ENCODE assay signal across 1 cellular context in genomic region chr1:224430511-224431113, GRCh38.
A peak's percentile ranks its signal among the peaks of the same experiment; 100 is the strongest.
TF ChIP-seq lines count a peak whose summit lies in the region.

No MANE protein-coding gene starts in this region.

TF ChIP-seq in K562, 482 proteins besides CTCF, POLR2A, EP300 and RAD21 (continued from another document and continues in another):
- TF ChIP-seq CREB3L1 (IDR thresholded peaks at IDR 0.05; ENCODE audit: borderline replicate concordance, low read depth) (no peak), ZNF217 (CRISPR knock-in tag; IDR thresholded peaks at IDR 0.05) (no peak), ZNF764 (CRISPR knock-in tag; IDR thresholded peaks at IDR 0.05; ENCODE audit: low read depth) (no peak), FOXO4 (CRISPR knock-in tag; IDR thresholded peaks at IDR 0.05) (no peak), CBX5 (IDR thresholded peaks at IDR 0.05; ENCODE audit: borderline replicate concordance, low read depth) (no peak), ILK (tag; IDR thresholded peaks at IDR 0.05; ENCODE audit: borderline replicate concordance, low read depth) (no peak), YBX1 (IDR thresholded peaks at IDR 0.05) (no peak), CBX1 (IDR thresholded peaks at IDR 0.05; ENCODE audit: low read depth) (no peak), KDM5B (IDR thresholded peaks at IDR 0.05; ENCODE audit: insufficient replicate concordance, low read depth, low read length) (no peak), IRF9 (tag; IDR thresholded peaks at IDR 0.05) (no peak), SMAD2 (IDR thresholded peaks at IDR 0.05; ENCODE audit: low read depth, low read length) (no peak), KLF6 (CRISPR knock-in tag; IDR thresholded peaks at IDR 0.05; ENCODE audit: borderline replicate concordance) (no peak), CEBPB (tag; IDR thresholded peaks at IDR 0.05) (no peak), ZNF507 (tag; conservative IDR thresholded peaks at IDR 0.05) (no peak), ZNF589 (CRISPR knock-in tag; IDR thresholded peaks at IDR 0.05; ENCODE audit: low read depth) (no peak), ARNT (IDR thresholded peaks at IDR 0.05) (no peak; a peak in 1 of 4 replicates), C11orf30 (IDR thresholded peaks at IDR 0.05; ENCODE audit: low read depth) (peak; percentile 77), ZNF592 (IDR thresholded peaks at IDR 0.05) (peak; percentile 68), TAF7 (tag; IDR thresholded peaks at IDR 0.05) (no peak), BCOR (IDR thresholded peaks at IDR 0.05) (no peak), NFYB (IDR thresholded peaks at IDR 0.05; ENCODE audit: extremely low read depth, insufficient read length) (no peak), FOSL1 (tag; conservative IDR thresholded peaks at IDR 0.05) (peak; percentile 71), ZBED1 (IDR thresholded peaks at IDR 0.05) (no peak), ZNF124 (CRISPR knock-in tag; IDR thresholded peaks at IDR 0.05) (no peak), ZKSCAN8 (CRISPR knock-in tag; IDR thresholded peaks at IDR 0.05) (peak; percentile 60; the same call in 1 of the 2 replicates), SIX5 (IDR thresholded peaks at IDR 0.05; ENCODE audit: borderline replicate concordance in 1 of 2, insufficient read depth in 1 of 2, low read depth in 1 of 2, low read length in 2 of 2) (no peak), SPI1 (IDR thresholded peaks at IDR 0.05; ENCODE audit: borderline replicate concordance, low read depth, low read length) (peak; percentile 69; the same call in 1 of the 2 replicates), BRD4 (IDR thresholded peaks at IDR 0.05) (no peak), CREB5 (CRISPR knock-in tag; IDR thresholded peaks at IDR 0.05) (peak; percentile 60; the same call in 1 of the 2 replicates), SMARCE1 (IDR thresholded peaks at IDR 0.05) (peak; percentile 67), NCOA2 (IDR thresholded peaks at IDR 0.05; ENCODE audit: partially characterized antibody in 2 of 2) (no peak), RBM17 (IDR thresholded peaks at IDR 0.05; ENCODE audit: borderline replicate concordance, low read depth, low read length) (no peak), CHD2 (IDR thresholded peaks at IDR 0.05; ENCODE audit: low read depth, low read length) (no peak), MAFF (IDR thresholded peaks at IDR 0.05; ENCODE audit: low read length) (peak; percentile 58; the same call in 1 of the 2 replicates), ZFP91 (CRISPR knock-in tag; IDR thresholded peaks at IDR 0.05) (no peak), HOMEZ (CRISPR knock-in tag; IDR thresholded peaks at IDR 0.05) (no peak), SMARCC2 (IDR thresholded peaks at IDR 0.05; ENCODE audit: low read depth) (peak; percentile 54; the same call in 1 of the 2 replicates), ZNF655 (CRISPR knock-in tag; IDR thresholded peaks at IDR 0.05) (no peak), NR3C1 (CRISPR knock-in tag; IDR thresholded peaks at IDR 0.05) (no peak), CHAMP1 (IDR thresholded peaks at IDR 0.05) (no peak), TAF1 (IDR thresholded peaks at IDR 0.05; ENCODE audit: control insufficient read depth, extremely low read depth, insufficient read depth, low read length, severe bottlenecking) (no peak), SAFB2 (IDR thresholded peaks at IDR 0.05; ENCODE audit: borderline replicate concordance, low read depth, low read length, severe bottlenecking) (no peak), ARID1B (IDR thresholded peaks at IDR 0.05) (peak; percentile 67), NUFIP1 (IDR thresholded peaks at IDR 0.05; ENCODE audit: partially characterized antibody) (no peak)
- TF ChIP-seq, protein P1, sequence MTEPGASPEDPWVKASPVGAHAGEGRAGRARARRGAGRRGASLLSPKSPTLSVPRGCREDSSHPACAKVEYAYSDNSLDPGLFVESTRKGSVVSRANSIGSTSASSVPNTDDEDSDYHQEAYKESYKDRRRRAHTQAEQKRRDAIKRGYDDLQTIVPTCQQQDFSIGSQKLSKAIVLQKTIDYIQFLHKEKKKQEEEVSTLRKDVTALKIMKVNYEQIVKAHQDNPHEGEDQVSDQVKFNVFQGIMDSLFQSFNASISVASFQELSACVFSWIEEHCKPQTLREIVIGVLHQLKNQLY (CRISPR knock-in tag; conservative IDR thresholded peaks at IDR 0.05): no peak
- TF ChIP-seq, protein P2, sequence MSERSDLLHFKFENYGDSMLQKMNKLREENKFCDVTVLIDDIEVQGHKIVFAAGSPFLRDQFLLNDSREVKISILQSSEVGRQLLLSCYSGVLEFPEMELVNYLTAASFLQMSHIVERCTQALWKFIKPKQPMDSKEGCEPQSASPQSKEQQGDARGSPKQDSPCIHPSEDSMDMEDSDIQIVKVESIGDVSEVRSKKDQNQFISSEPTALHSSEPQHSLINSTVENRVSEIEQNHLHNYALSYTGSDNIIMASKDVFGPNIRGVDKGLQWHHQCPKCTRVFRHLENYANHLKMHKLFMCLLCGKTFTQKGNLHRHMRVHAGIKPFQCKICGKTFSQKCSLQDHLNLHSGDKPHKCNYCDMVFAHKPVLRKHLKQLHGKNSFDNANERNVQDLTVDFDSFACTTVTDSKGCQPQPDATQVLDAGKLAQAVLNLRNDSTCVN (CRISPR knock-in tag; IDR thresholded peaks at IDR 0.05): peak; percentile 43; the same call in 1 of the 2 replicates
